Comparison of ENCODE assay signal across 17 cellular contexts in the genomic region with DNA sequence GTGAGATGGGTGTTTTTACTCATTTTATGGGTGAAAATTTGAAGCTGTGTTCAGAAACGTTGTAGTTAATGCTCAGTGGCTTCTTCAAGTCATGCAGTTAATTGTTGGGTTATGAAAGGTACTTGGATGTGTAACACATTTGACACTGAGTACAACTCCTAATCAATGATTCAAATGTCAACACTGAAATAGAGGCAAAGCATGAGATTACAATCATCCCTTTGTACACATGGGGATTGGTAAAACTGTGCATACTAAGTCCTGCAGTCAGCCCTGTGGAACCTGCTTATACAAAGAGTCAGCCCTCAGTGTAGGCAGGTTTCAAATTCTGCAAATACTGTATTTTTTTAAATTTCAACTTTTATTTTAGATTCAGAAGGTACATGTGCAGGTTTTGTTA. TPM values are rescaled to one million over a fixed set of nuclear protein-coding genes. Genes with fewer than 3 reads are reported as not detected.
DNase-seq lines count a peak whose midpoint lies in the region; ATAC-seq and TF ChIP-seq lines count a peak whose summit lies in the region.
"Had no signal": no experiment of that assay in that cellular context is flagged by ENCODE, and none has a peak within 500 bp of the region (broad histone marks: within the 10 kb centered on the region; RNA-seq: fewer than 3 reads in every experiment).

No MANE protein-coding gene starts in this region.

- H2AFZ ChIP-seq in ACC112 (ENCODE audit: low read length, unreplicated experiment) = no peak overlapping the region
- H2AFZ ChIP-seq in Loucy (ENCODE audit: low read length) = peak overlapping the region; percentile 35; the same call in 1 of the 2 replicates

- H3F3A ChIP-seq in Loucy (ENCODE audit: low read depth) = no peaks in the 10 kb centered on the region

- H3K4me3 Mint-ChIP-seq in nephron = peak overlapping the region in 2 of 3 experiments; percentile 66 to 93
- no peak overlapping the region for H3K4me3 Mint-ChIP-seq in T-helper 2 cell treated with Interferon-gamma antibody and Interleukin-4, amounts not matched to agents 5 μg/mL and 100 μg/mL, for 36 hours
- H3K4me3 Mint-ChIP-seq: naive thymus-derived CD8-positive, alpha-beta T cell; stimulated activated naive CD8-positive, alpha-beta T cell treated with anti-CD3 and anti-CD28 coated beads, Interleukin-15, amount 100 ng/mL, for 72 hours had no signal

- intact Hi-C loops in posterior cingulate gyrus (cut with DNase I) = no loop called here

- H3K4me1 Mint-ChIP-seq in nephron = peaks cover 8% of the 10 kb centered on the region
- peaks cover 4% of the 10 kb centered on the region for H3K4me1 Mint-ChIP-seq in T-helper 2 cell treated with Interferon-gamma antibody and Interleukin-4, amounts not matched to agents 5 μg/mL and 100 μg/mL, for 36 hours (ENCODE audit: low read depth)

- no peaks in the 10 kb centered on the region for H3K9me2 ChIP-seq in Loucy (replicated peaks; ENCODE audit: low read depth, low read length)

- TF ChIP-seq CTCF in Loucy (conservative IDR thresholded peaks at IDR 0.05; ENCODE audit: low read length) = no peak
- TF ChIP-seq CTCF in nephron (IDR thresholded peaks at IDR 0.05; ENCODE audit: unreplicated experiment in 3 of 3) = no peak

- H3K4me3 ChIP-seq in ACC112 (ENCODE audit: low read depth, low read length) (peak overlapping the region; percentile 75), Loucy (ENCODE audit: low read length, poor library complexity, severe bottlenecking) (no peak overlapping the region), SJCRH30 (no peak overlapping the region)

- H3K36me3 ChIP-seq in ACC112 (ENCODE audit: insufficient read depth, low read length) (peaks cover 37% of the 10 kb centered on the region), Loucy (ENCODE audit: insufficient read depth, low read length) (no peaks in the 10 kb centered on the region), SJCRH30 (no peaks in the 10 kb centered on the region)

- DNase-seq in activated CD4-positive, alpha-beta T cell treated with anti-CD3 and anti-CD28 coated beads, Interleukin-2, amount 50 U/mL, for 48 hours = no peak
- DNase-seq in SJCRH30 (no peak), posterior cingulate gyrus (no peak)
- DNase-seq in T-helper 2 cell treated with Interferon-gamma antibody and Interleukin-4, amounts not matched to agents 5 μg/mL and 100 μg/mL, for 36 hours (ENCODE audit: low spot score) = no peak
- DNase-seq: activated effector memory CD4-positive, alpha-beta T cell treated with Interleukin-2 at 50 U/mL for 16 hours; amygdala; glutamatergic neuron; mammary epithelial cell; naive thymus-derived CD8-positive, alpha-beta T cell; NCI-H1417 treated with DMSO at 0.1 percent for 48 hours; SHP77; stimulated activated naive CD8-positive, alpha-beta T cell treated with anti-CD3 and anti-CD28 coated beads, Interleukin-15, amount 100 ng/mL, for 72 hours had no signal

- no peak overlapping the region for H3K4me2 ChIP-seq in Loucy (ENCODE audit: low read depth, low read length, poor library complexity, severe bottlenecking)

- peaks cover 86% of the 10 kb centered on the region for H3K79me2 ChIP-seq in ACC112 (ENCODE audit: control insufficient read depth, insufficient read depth, low read length, unreplicated experiment)
- no peaks in the 10 kb centered on the region for H3K79me2 ChIP-seq in Loucy (ENCODE audit: insufficient read depth, low read length)

- no peaks in the 10 kb centered on the region for H3K36me3 Mint-ChIP-seq in nephron (ENCODE audit: low read depth)
- no peaks in the 10 kb centered on the region for H3K36me3 Mint-ChIP-seq in T-helper 2 cell treated with Interferon-gamma antibody and Interleukin-4, amounts not matched to agents 5 μg/mL and 100 μg/mL, for 36 hours (ENCODE audit: low read depth)
- H3K36me3 Mint-ChIP-seq: naive thymus-derived CD8-positive, alpha-beta T cell had no signal

- H3K27ac Mint-ChIP-seq in nephron = no peak overlapping the region
- no peak overlapping the region for H3K27ac Mint-ChIP-seq in T-helper 2 cell treated with Interferon-gamma antibody and Interleukin-4, amounts not matched to agents 5 μg/mL and 100 μg/mL, for 36 hours
- H3K27ac Mint-ChIP-seq: stimulated activated naive CD8-positive, alpha-beta T cell treated with anti-CD3 and anti-CD28 coated beads, Interleukin-15, amount 100 ng/mL, for 72 hours had no signal

- H3K9me3 ChIP-seq in Loucy (ENCODE audit: insufficient read depth, low read depth, low read length) (no peaks in the 10 kb centered on the region), SJCRH30 (replicated peaks) (no peaks in the 10 kb centered on the region; the same call in 1 of the 2 replicates)

- H3K4me1 ChIP-seq in ACC112 (ENCODE audit: control insufficient read depth, insufficient read depth, low read length, unreplicated experiment) (peaks cover 39% of the 10 kb centered on the region), Loucy (ENCODE audit: insufficient read depth, low read length, poor library complexity, severe bottlenecking) (no peaks in the 10 kb centered on the region), SJCRH30 (no peaks in the 10 kb centered on the region)

- no peaks in the 10 kb centered on the region for H3K9me3 Mint-ChIP-seq in nephron
- no peaks in the 10 kb centered on the region for H3K9me3 Mint-ChIP-seq in T-helper 2 cell treated with Interferon-gamma antibody and Interleukin-4, amounts not matched to agents 5 μg/mL and 100 μg/mL, for 36 hours
- H3K9me3 Mint-ChIP-seq: stimulated activated naive CD8-positive, alpha-beta T cell treated with anti-CD3 and anti-CD28 coated beads, Interleukin-15, amount 100 ng/mL, for 72 hours had no signal

- no peaks in the 10 kb centered on the region for H4K20me1 ChIP-seq in Loucy (ENCODE audit: insufficient read depth, low read length, poor library complexity, severe bottlenecking)

- H3K27ac ChIP-seq in ACC112 (ENCODE audit: low read depth, low read length) (peak overlapping the region; percentile 89), SJCRH30 (no peak overlapping the region)

- H3K27me3 Mint-ChIP-seq in nephron (ENCODE audit: low read depth) = peaks cover 36% of the 10 kb centered on the region
- H3K27me3 Mint-ChIP-seq in T-helper 2 cell treated with Interferon-gamma antibody and Interleukin-4, amounts not matched to agents 5 μg/mL and 100 μg/mL, for 36 hours (ENCODE audit: low read depth) = peaks cover 21% of the 10 kb centered on the region

- H3K27me3 ChIP-seq in ACC112 (ENCODE audit: insufficient read depth, low read length) (no peaks in the 10 kb centered on the region), Loucy (ENCODE audit: insufficient read depth, low read length, poor library complexity, severe bottlenecking) (no peaks in the 10 kb centered on the region), SJCRH30 (no peaks in the 10 kb centered on the region)

- no peak overlapping the region for H3K9ac ChIP-seq in Loucy (ENCODE audit: low read depth, low read length, poor library complexity, severe bottlenecking)

- peak; percentile 21 for ATAC-seq in esophagus mucosa
- ATAC-seq: activated CD4-positive, CD25-positive, alpha-beta regulatory T cell treated with anti-CD3 and anti-CD28 coated beads, Interleukin-2, amount 50 U/mL, for 24 hours; naive thymus-derived CD8-positive, alpha-beta T cell; stimulated activated naive CD8-positive, alpha-beta T cell treated with anti-CD3 and anti-CD28 coated beads, Interleukin-15, amount 100 ng/mL, for 72 hours had no signal

RNA-seq across cellular contexts. Expression of gene ABLIM3, which starts 3.3 kb away (rescaled TPM):
- total RNA-seq in esophagus mucosa = 22.4 TPM
- 0.10 and 0.33 TPM in 2 replicates for total RNA-seq in SJCRH30 (2014; rRNA removed; shearing (Covaris generic))
- total RNA-seq: naive thymus-derived CD8-positive, alpha-beta T cell had no signal

Comparison
In these comparisons a context has a peak if more than half of its experiments do, and no peak if none do; other contexts are left out.
1. RNA of gene ABLIM3, which starts 3.3 kb away (total RNA-seq): 22.4 TPM in esophagus mucosa (single experiment); 0.10 to 0.33 TPM in SJCRH30; every median in the first group is over 10 times any median in the second.